In genomic region chr5:80140496-80140895, GRCh38 we compare ENCODE assay signal across 9 cellular contexts.
A peak's percentile ranks its signal among the peaks of the same experiment; 100 is the strongest.
DNase-seq lines count a peak whose midpoint lies in the region; ATAC-seq and TF ChIP-seq lines count a peak whose summit lies in the region.
"Had no signal": no experiment of that assay in that cellular context is flagged by ENCODE, and none has a peak within 500 bp of the region (broad histone marks: within the 10 kb centered on the region; RNA-seq: fewer than 3 reads in every experiment).

No MANE protein-coding gene starts in this region.

- peaks cover 6 to 28% (median 22%) of the 10 kb centered on the region in 5 donors for H3K4me1 ChIP-seq in subcutaneous abdominal adipose tissue (ENCODE audit: control insufficient read depth in 5 of 5, insufficient read depth in 5 of 5, low read length in 5 of 5)

- CTCF ChIA-PET in activated CD4-positive, alpha-beta T cell treated with anti-CD3 and anti-CD28 coated beads for 36 hours (lab: Charles Lee) = no interaction called here

- peak overlapping the region; percentile 37 for H3K4me3 Mint-ChIP-seq in activated CD4-positive, alpha-beta T cell treated with anti-CD3 and anti-CD28 coated beads for 36 hours
- H3K4me3 Mint-ChIP-seq in activated naive CD4-positive, alpha-beta T cell treated with anti-CD3 and anti-CD28 coated beads, Interleukin-2, amount 50 U/mL, for 24 hours = peak overlapping the region; percentile 82
- no peak overlapping the region for H3K4me3 Mint-ChIP-seq in nephron
- no peak overlapping the region for H3K4me3 Mint-ChIP-seq in natural killer cell treated with Interleukin-12 subunit alpha and Interleukin-12 subunit beta and Interleukin-15 and Interleukin-18, amount 100 ng/mL, for 72 hours

- intact Hi-C loops in activated CD4-positive, alpha-beta T cell treated with anti-CD3 and anti-CD28 coated beads for 36 hours (cut with DNase I, micrococcal nuclease) = loop anchor here (1.0 to 5.0 kb wide), 3 partner anchors 14 to 114 kb away; no protein-coding TSS in a partner anchor

- peak overlapping the region; percentile 94 for H3K27ac Mint-ChIP-seq in activated CD4-positive, alpha-beta T cell treated with anti-CD3 and anti-CD28 coated beads for 36 hours
- H3K27ac Mint-ChIP-seq in activated naive CD4-positive, alpha-beta T cell treated with anti-CD3 and anti-CD28 coated beads, Interleukin-2, amount 50 U/mL, for 24 hours = peak overlapping the region; percentile 98
- H3K27ac Mint-ChIP-seq in nephron = peak overlapping the region; percentile 95 to 97 (median 95)
- H3K27ac Mint-ChIP-seq in natural killer cell treated with Interleukin-12 subunit alpha and Interleukin-12 subunit beta and Interleukin-15 and Interleukin-18, amount 100 ng/mL, for 72 hours = no peak overlapping the region

- H3K9me3 Mint-ChIP-seq in activated CD4-positive, alpha-beta T cell treated with anti-CD3 and anti-CD28 coated beads for 36 hours (ENCODE audit: low read depth) = peaks cover 3% of the 10 kb centered on the region
- H3K9me3 Mint-ChIP-seq in activated naive CD4-positive, alpha-beta T cell treated with anti-CD3 and anti-CD28 coated beads, Interleukin-2, amount 50 U/mL, for 24 hours = no peaks in the 10 kb centered on the region
- H3K9me3 Mint-ChIP-seq in nephron = no peaks in the 10 kb centered on the region
- H3K9me3 Mint-ChIP-seq in natural killer cell treated with Interleukin-12 subunit alpha and Interleukin-12 subunit beta and Interleukin-15 and Interleukin-18, amount 100 ng/mL, for 72 hours = no peaks in the 10 kb centered on the region

- peaks cover 3 to 19% (median 8%) of the 10 kb centered on the region in 5 donors for H3K36me3 ChIP-seq in subcutaneous abdominal adipose tissue (ENCODE audit: control insufficient read depth in 5 of 5, insufficient read depth in 5 of 5, low read length in 5 of 5)
- H3K36me3 ChIP-seq: ovary had no signal

- H3K27me3 ChIP-seq in subcutaneous abdominal adipose tissue (ENCODE audit: control insufficient read depth in 5 of 5, insufficient read depth in 4 of 5, low read length in 5 of 5) = no peaks in the 10 kb centered on the region
- H3K27me3 ChIP-seq: ovary had no signal

- POLR2A ChIA-PET in activated CD4-positive, alpha-beta T cell treated with anti-CD3 and anti-CD28 coated beads for 36 hours (lab: Charles Lee) = interaction anchor here (0.6 to 1.2 kb wide), 3 partner anchors 14 to 116 kb away, joined by 3 read pairs; partner anchors contain the start of gene SERINC5

- no peaks in the 10 kb centered on the region for H3K27me3 Mint-ChIP-seq in activated CD4-positive, alpha-beta T cell treated with anti-CD3 and anti-CD28 coated beads for 36 hours
- no peaks in the 10 kb centered on the region for H3K27me3 Mint-ChIP-seq in activated naive CD4-positive, alpha-beta T cell treated with anti-CD3 and anti-CD28 coated beads, Interleukin-2, amount 50 U/mL, for 24 hours
- H3K27me3 Mint-ChIP-seq in nephron (ENCODE audit: low read depth) = no peaks in the 10 kb centered on the region
- no peaks in the 10 kb centered on the region for H3K27me3 Mint-ChIP-seq in natural killer cell treated with Interleukin-12 subunit alpha and Interleukin-12 subunit beta and Interleukin-15 and Interleukin-18, amount 100 ng/mL, for 72 hours

- peak overlapping the region; percentile 84 for H3K27ac ChIP-seq in subcutaneous abdominal adipose tissue (ENCODE audit: low read depth, low read length)

- no peak for TF ChIP-seq CTCF in nephron (IDR thresholded peaks at IDR 0.05; ENCODE audit: unreplicated experiment in 3 of 3)

- H3K4me1 Mint-ChIP-seq in activated CD4-positive, alpha-beta T cell treated with anti-CD3 and anti-CD28 coated beads for 36 hours = peaks cover 87% of the 10 kb centered on the region
- peaks cover 90% of the 10 kb centered on the region for H3K4me1 Mint-ChIP-seq in activated naive CD4-positive, alpha-beta T cell treated with anti-CD3 and anti-CD28 coated beads, Interleukin-2, amount 50 U/mL, for 24 hours
- peaks cover 27% of the 10 kb centered on the region for H3K4me1 Mint-ChIP-seq in nephron
- H3K4me1 Mint-ChIP-seq in natural killer cell treated with Interleukin-12 subunit alpha and Interleukin-12 subunit beta and Interleukin-15 and Interleukin-18, amount 100 ng/mL, for 72 hours (ENCODE audit: low read depth in 2 of 2) = peaks cover 12% of the 10 kb centered on the region in 2 donors

- H3K36me3 Mint-ChIP-seq in activated CD4-positive, alpha-beta T cell treated with anti-CD3 and anti-CD28 coated beads for 36 hours (ENCODE audit: low read depth) = peaks cover 42% of the 10 kb centered on the region
- H3K36me3 Mint-ChIP-seq in activated naive CD4-positive, alpha-beta T cell treated with anti-CD3 and anti-CD28 coated beads, Interleukin-2, amount 50 U/mL, for 24 hours = peaks cover 25% of the 10 kb centered on the region
- peaks cover 51% of the 10 kb centered on the region for H3K36me3 Mint-ChIP-seq in nephron (ENCODE audit: low read depth)
- peaks cover 5% of the 10 kb centered on the region for H3K36me3 Mint-ChIP-seq in natural killer cell treated with Interleukin-12 subunit alpha and Interleukin-12 subunit beta and Interleukin-15 and Interleukin-18, amount 100 ng/mL, for 72 hours

- peak; percentile 55 for ATAC-seq in activated CD4-positive, alpha-beta T cell treated with anti-CD3 and anti-CD28 coated beads for 36 hours
- ATAC-seq in HG03108 (IDR thresholded peaks at IDR 0.05; ENCODE audit: unreplicated experiment) = no peak
- no peak for ATAC-seq in natural killer cell treated with Interleukin-12 subunit alpha and Interleukin-12 subunit beta and Interleukin-15 and Interleukin-18, amount 100 ng/mL, for 72 hours
- ATAC-seq in HG03565 (IDR thresholded peaks at IDR 0.05; ENCODE audit: unreplicated experiment) = no peak

- peak; percentile 78 for DNase-seq in activated CD4-positive, alpha-beta T cell treated with anti-CD3 and anti-CD28 coated beads for 36 hours
- no peak for DNase-seq in natural killer cell treated with Interleukin-12 subunit alpha and Interleukin-12 subunit beta and Interleukin-15 and Interleukin-18, amount 100 ng/mL, for 72 hours (ENCODE audit: low spot score)
- DNase-seq in NCI-H1048 (lab: John Stamatoyannopoulos, UW) = no peak

- no peak overlapping the region for H3K4me3 ChIP-seq in subcutaneous abdominal adipose tissue (ENCODE audit: low read depth in 1 of 5, low read length in 5 of 5)
- H3K4me3 ChIP-seq: ovary had no signal

- H3K9ac ChIP-seq in subcutaneous abdominal adipose tissue (ENCODE audit: low read length in 5 of 5) = no peak overlapping the region

- no peaks in the 10 kb centered on the region for H3K9me3 ChIP-seq in subcutaneous abdominal adipose tissue (ENCODE audit: control insufficient read depth in 5 of 5, low read length in 5 of 5)
- H3K9me3 ChIP-seq: ovary had no signal

Comparison
In these comparisons a context has a peak if more than half of its experiments do, and no peak if none do; other contexts are left out.
1. H3K27ac Mint-ChIP-seq: peak in activated CD4-positive, alpha-beta T cell treated with anti-CD3 and anti-CD28 coated beads for 36 hours (single experiment), activated naive CD4-positive, alpha-beta T cell treated with anti-CD3 and anti-CD28 coated beads, Interleukin-2, amount 50 U/mL, for 24 hours (single experiment) and nephron (3 of 3); none in natural killer cell treated with Interleukin-12 subunit alpha and Interleukin-12 subunit beta and Interleukin-15 and Interleukin-18, amount 100 ng/mL, for 72 hours (0 of 2).
2. H3K4me3 Mint-ChIP-seq: peak in activated CD4-positive, alpha-beta T cell treated with anti-CD3 and anti-CD28 coated beads for 36 hours (single experiment) and activated naive CD4-positive, alpha-beta T cell treated with anti-CD3 and anti-CD28 coated beads, Interleukin-2, amount 50 U/mL, for 24 hours (single experiment); none in nephron (0 of 3) and natural killer cell treated with Interleukin-12 subunit alpha and Interleukin-12 subunit beta and Interleukin-15 and Interleukin-18, amount 100 ng/mL, for 72 hours (single experiment).